In genomic region chr6:84652356-84653026, GRCh38 we compare ENCODE assay signal across 15 cellular contexts.
DNase-seq lines count a peak whose midpoint lies in the region; ATAC-seq and TF ChIP-seq lines count a peak whose summit lies in the region.
"Had no signal": no experiment of that assay in that cellular context is flagged by ENCODE, and none has a peak within 500 bp of the region (broad histone marks: within the 10 kb centered on the region; RNA-seq: fewer than 3 reads in every experiment).

No MANE protein-coding gene starts in this region.

- DNase-seq in A172 (ENCODE audit: low spot score) (peak; percentile 94), HFF-Myc (ENCODE audit: extremely low read depth, low read depth) (peak; percentile 80), amniotic stem cell (lab: John Stamatoyannopoulos, UW) (peak; percentile 39), glomerular visceral epithelial cell (ENCODE audit: extremely low spot score) (peak; percentile 91), epidermal melanocyte (ENCODE audit: insufficient read length, low spot score) (no peak), NCI-H2107 treated with DMSO at 0.1 percent for 48 hours (lab: John Stamatoyannopoulos, UW; ENCODE audit: unreplicated experiment) (no peak)
- no peak for DNase-seq in activated naive CD8-positive, alpha-beta T cell treated with anti-CD3 and anti-CD28 coated beads for 36 hours
- no peak for DNase-seq in activated naive CD4-positive, alpha-beta T cell treated with anti-CD3 and anti-CD28 coated beads, Interleukin-2, amount 50 U/mL, for 72 hours (ENCODE audit: low spot score in 2 of 2)
- DNase-seq: activated gamma-delta T cell treated with Interleukin-2 at 50 U/mL for 16 hours; effector memory CD4-positive, alpha-beta T cell; H9; NCI-H345; SIG-M5 had no signal

- no peaks in the 10 kb centered on the region for H3K4me1 Mint-ChIP-seq in activated naive CD8-positive, alpha-beta T cell treated with anti-CD3 and anti-CD28 coated beads for 36 hours
- H3K4me1 Mint-ChIP-seq: H9 had no signal

- no peak overlapping the region for H3K4me3 ChIP-seq in HFF-Myc (replicated peaks; ENCODE audit: low read depth, low read length)
- H3K4me3 ChIP-seq: BLaER1 had no signal

- no peak for TF ChIP-seq CTCF in HFF-Myc (IDR thresholded peaks at IDR 0.05; ENCODE audit: low read depth, low read length, missing control alignments)

- no peaks in the 10 kb centered on the region for H3K27me3 Mint-ChIP-seq in activated naive CD8-positive, alpha-beta T cell treated with anti-CD3 and anti-CD28 coated beads for 36 hours

- ATAC-seq in activated naive CD4-positive, alpha-beta T cell treated with anti-CD3 and anti-CD28 coated beads, Interleukin-2, amount 50 U/mL, for 72 hours: no peak

- no peaks in the 10 kb centered on the region for H3K36me3 Mint-ChIP-seq in activated naive CD8-positive, alpha-beta T cell treated with anti-CD3 and anti-CD28 coated beads for 36 hours
- H3K36me3 Mint-ChIP-seq in activated naive CD4-positive, alpha-beta T cell treated with anti-CD3 and anti-CD28 coated beads, Interleukin-2, amount 50 U/mL, for 72 hours: no peaks in the 10 kb centered on the region

- H3K4me3 Mint-ChIP-seq in activated naive CD8-positive, alpha-beta T cell treated with anti-CD3 and anti-CD28 coated beads for 36 hours: no peak overlapping the region
- H3K4me3 Mint-ChIP-seq: H9, nephron had no signal

- H3K27ac Mint-ChIP-seq in activated naive CD8-positive, alpha-beta T cell treated with anti-CD3 and anti-CD28 coated beads for 36 hours: no peak overlapping the region
- H3K27ac Mint-ChIP-seq in activated naive CD4-positive, alpha-beta T cell treated with anti-CD3 and anti-CD28 coated beads, Interleukin-2, amount 50 U/mL, for 72 hours: no peak overlapping the region
- H3K27ac Mint-ChIP-seq: H9 had no signal

- H3K9me3 Mint-ChIP-seq in activated naive CD8-positive, alpha-beta T cell treated with anti-CD3 and anti-CD28 coated beads for 36 hours: no peaks in the 10 kb centered on the region
- H3K9me3 Mint-ChIP-seq in activated naive CD4-positive, alpha-beta T cell treated with anti-CD3 and anti-CD28 coated beads, Interleukin-2, amount 50 U/mL, for 72 hours: peaks cover 4 to 5% of the 10 kb centered on the region in 2 donors
- H3K9me3 Mint-ChIP-seq: H9, nephron had no signal

Comparison
In these comparisons a context has a peak if more than half of its experiments do, and no peak if none do; other contexts are left out.
1. DNase-seq: peak in A172 (single experiment), HFF-Myc (single experiment), amniotic stem cell (single experiment) and glomerular visceral epithelial cell (single experiment); none in epidermal melanocyte (single experiment), activated naive CD8-positive, alpha-beta T cell treated with anti-CD3 and anti-CD28 coated beads for 36 hours (single experiment), NCI-H2107 treated with DMSO at 0.1 percent for 48 hours (single experiment) and activated naive CD4-positive, alpha-beta T cell treated with anti-CD3 and anti-CD28 coated beads, Interleukin-2, amount 50 U/mL, for 72 hours (0 of 2).